ENCODE assay signal across 8 cellular contexts in genomic region chr2:97589598-97590510, GRCh38. TPM values are rescaled to one million over a fixed set of nuclear protein-coding genes. Genes with fewer than 3 reads are reported as not detected.
DNase-seq lines count a peak whose midpoint lies in the region; ATAC-seq and TF ChIP-seq lines count a peak whose summit lies in the region.
"Not testable (repeated sequence)": the region's sequence is repeated elsewhere in the genome, so short reads cannot be mapped to it uniquely, and the experiment has no call there.

TSS of gene ANKRD36B (minus strand) at chr2:97589877. CDS start at chr2:97589685, 192 bp downstream.

- H3K27me3 Mint-ChIP-seq in mesothelial cell of epicardium (ENCODE audit: low read depth) = not testable (repeated sequence)

- not testable (repeated sequence) for TF ChIP-seq CTCF in AG04450 (IDR thresholded peaks at IDR 0.05; ENCODE audit: low read depth, low read length); mesothelial cell of epicardium (IDR thresholded peaks at IDR 0.05; ENCODE audit: unreplicated experiment)

- H3K4me1 Mint-ChIP-seq in mesothelial cell of epicardium = not testable (repeated sequence)

- CTCF ChIA-PET in AG04450 (lab: Charles Lee) = interaction anchor here (0.9 to 4.4 kb wide), 22 partner anchors 19 to 795 kb away, joined by 3 to 215 read pairs (median 4); partner anchors contain the start of genes ACTR1B and COX5B

- H3K36me3 Mint-ChIP-seq in mesothelial cell of epicardium = not testable (repeated sequence)

- H3K27ac Mint-ChIP-seq in mesothelial cell of epicardium = peak within 1 kb of the TSS; percentile 100

- DNase-seq in AG04450 (ENCODE audit: low read depth, low spot score) (peak; percentile 34), SJCRH30 (peak; percentile 65 to 70), activated gamma-delta T cell treated with Interleukin-2 at 50 U/mL for 16 hours (peak; percentile 42), fibroblast of gingiva (ENCODE audit: low read depth) (peak; percentile 81), mesothelial cell of epicardium (ENCODE audit: low spot score in 2 of 2, unreplicated experiment in 2 of 2) (peak; percentile 64 to 84)
- peak; percentile 62 to 70 for DNase-seq in stimulated activated CD4-positive, alpha-beta T cell treated with anti-CD3 and anti-CD28 coated beads, Interleukin-4, amount 100 ng/mL, for 4 hours

- not testable (repeated sequence) for H3K4me1 ChIP-seq in SJCRH30

- H3K4me3 Mint-ChIP-seq in mesothelial cell of epicardium = peak within 1 kb of the TSS; percentile 99

- peak within 1 kb of the TSS; percentile 87 for H3K27ac ChIP-seq in AG04450 (ENCODE audit: low read depth, low read length)
- H3K27ac ChIP-seq in SJCRH30 = peak within 1 kb of the TSS; percentile 67

- H3K27me3 ChIP-seq in AG04450 (ENCODE audit: control insufficient read depth, insufficient read depth, low read length); SJCRH30: not testable (repeated sequence)

- not testable (repeated sequence) for H3K9me3 ChIP-seq in AG04450 (ENCODE audit: control insufficient read depth, insufficient read depth, low read length); SJCRH30 (replicated peaks)

- H3K36me3 ChIP-seq in SJCRH30 = not testable (repeated sequence)

- POLR2A ChIA-PET in AG04450 (lab: Yijun Ruan, JAX) = interaction anchor here (0.5 to 2.2 kb wide), 2 partner anchors 56 to 74 kb away, joined by 3 to 7 read pairs; partner anchors contain the start of genes ACTR1B and COX5B

- H3K4me3 ChIP-seq in AG04450 (ENCODE audit: low read depth, low read length) = peak within 1 kb of the TSS; percentile 75
- H3K4me3 ChIP-seq in SJCRH30 = peak within 1 kb of the TSS; percentile 87

- not testable (repeated sequence) for H3K9me3 Mint-ChIP-seq in mesothelial cell of epicardium

- ATAC-seq in GM19043 (IDR thresholded peaks at IDR 0.05; ENCODE audit: low read depth, unreplicated experiment) (peak; percentile 51), HG03066 (IDR thresholded peaks at IDR 0.05; ENCODE audit: low read depth, unreplicated experiment) (peak; percentile 58)

RNA-seq across cellular contexts. Expression of gene ANKRD36B, which starts in this region (rescaled TPM):
- 5.4 and 6.7 TPM in 2 replicates for polyA plus RNA-seq in AG04450 (2011; rRNA removed)
- 21.0 and 24.8 TPM in 2 replicates for polyA minus RNA-seq in AG04450 (2011; rRNA and poly(A)+ RNA removed)
- 22.7 and 27.3 TPM in 2 replicates for total RNA-seq in SJCRH30 (2014; rRNA removed; shearing (Covaris generic))
- total RNA-seq in mesothelial cell of epicardium = 64.5 to 67.9 TPM (median 67.5 TPM) in 3 replicates

Comparison
In these comparisons a context has a peak if more than half of its experiments do, and no peak if none do; other contexts are left out.
1. Peak in every context shown above with its lines: DNase-seq, ATAC-seq, H3K4me3 ChIP-seq and H3K27ac ChIP-seq.